Comparison of ENCODE assay signal across 29 cellular contexts in the genomic region with DNA sequence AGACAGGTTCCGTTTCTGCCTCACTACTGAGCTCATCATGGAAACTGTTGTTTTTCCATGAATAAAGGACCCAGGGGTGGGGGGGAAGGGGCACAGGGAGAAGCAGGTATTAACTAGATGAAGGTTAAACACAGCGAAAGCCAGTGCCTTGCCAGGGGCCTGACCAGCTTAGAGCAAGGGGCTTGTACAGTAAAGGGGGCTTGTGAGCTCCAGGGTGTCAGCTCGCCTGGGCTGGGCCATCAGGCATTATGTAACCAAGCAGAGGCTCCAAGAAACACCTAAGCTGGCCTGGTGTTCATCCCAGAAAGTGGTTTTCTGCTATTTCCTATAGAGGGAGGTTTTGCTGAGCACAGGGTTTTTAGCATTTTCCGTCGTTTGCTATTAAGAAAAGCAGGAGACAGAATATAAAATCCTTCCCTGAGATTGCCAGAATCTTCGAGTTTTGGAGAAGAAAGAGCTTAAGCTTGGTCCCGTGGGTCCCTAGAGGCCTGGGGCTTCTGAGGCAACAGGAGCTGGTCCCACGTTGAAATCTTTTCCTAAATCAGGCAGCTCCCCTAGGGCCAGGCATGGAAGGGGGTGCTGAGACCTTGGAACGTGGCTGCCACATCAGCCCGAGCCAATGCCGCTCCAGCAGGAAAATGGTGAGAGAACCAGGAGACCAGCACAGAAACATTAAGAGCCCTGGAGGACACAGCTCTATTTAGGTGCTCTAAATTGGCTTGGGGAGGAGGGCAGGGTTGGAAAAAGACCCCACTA.
"Had no signal": no experiment of that assay in that cellular context is flagged by ENCODE, and none has a peak within 500 bp of the region (broad histone marks: within the 10 kb centered on the region; RNA-seq: fewer than 3 reads in every experiment).

No MANE protein-coding gene starts in this region.

- DNase-seq: naive thymus-derived CD4-positive, alpha-beta T cell; natural killer cell; nucleus accumbens; pancreas; retina; spleen; stimulated activated CD4-positive, alpha-beta T cell treated with anti-CD3 and anti-CD28 coated beads, Interleukin-12 subunit alpha, Interleukin-12 subunit beta, amount 100 ng/mL, for 4 hours; stimulated activated CD4-positive, alpha-beta T cell treated with anti-CD3 and anti-CD28 coated beads, Interleukin-1b, Interleukin-23, amount 100 ng/mL, for 48 hours; stimulated activated CD4-positive, alpha-beta T cell treated with anti-CD3 and anti-CD28 coated beads, Interleukin-4, amount 100 ng/mL, for 1 hour; stimulated activated CD4-positive, alpha-beta T cell treated with anti-CD3 and anti-CD28 coated beads, Interleukin-4, amount 100 ng/mL, for 4 hours; stimulated activated CD8-positive, alpha-beta memory T cell treated with anti-CD3 and anti-CD28 coated beads, Interleukin-4, amount 100 ng/mL, for 48 hours; stimulated activated naive CD4-positive, alpha-beta T cell; stimulated activated naive CD8-positive, alpha-beta T cell treated with anti-CD3 and anti-CD28 coated beads, Interleukin-15, amount 100 ng/mL, for 72 hours; stimulated activated naive CD8-positive, alpha-beta T cell treated with anti-CD3 and anti-CD28 coated beads, Interleukin-15, Interleukin-2, amounts not matched to agents 100 U/mL and 50 U/mL, for 24 hours; substantia nigra; testis; transverse colon; upper lobe of right lung; uterus had no signal

- H2AFZ ChIP-seq: neural progenitor cell had no signal

- ATAC-seq: naive thymus-derived CD4-positive, alpha-beta T cell; natural killer cell; pancreas; sciatic nerve; stimulated activated memory B cell treated with anti-CD40 and anti-IgM and Interleukin-4, amounts not matched to agents 10 μg/mL and 1 μg/mL and 100 μg/mL, for 72 hours; stimulated activated naive CD8-positive, alpha-beta T cell treated with anti-CD3 and anti-CD28 coated beads, Interleukin-15, amount 100 ng/mL, for 72 hours; stimulated activated naive CD8-positive, alpha-beta T cell treated with anti-CD3 and anti-CD28 coated beads, Interleukin-15, Interleukin-2, amounts not matched to agents 100 U/mL and 50 U/mL, for 24 hours; upper lobe of right lung had no signal

- H3K4me3 ChIP-seq: neural progenitor cell, pancreas, prostate gland, right atrium auricular region, skin epidermis, smooth muscle cell, spleen, suprapubic skin, testis, tibial artery, transverse colon, upper lobe of right lung, uterus had no signal

- H3K9me3 ChIP-seq: neutrophil, pancreas, prostate gland, right atrium auricular region, spleen, suprapubic skin, testis, tibial artery, transverse colon, upper lobe of right lung, uterus had no signal

- H3K4me1 ChIP-seq: neural progenitor cell, prostate gland, testis, uterus had no signal

- H3K4me2 ChIP-seq: neural progenitor cell, smooth muscle cell had no signal

- H3K27me3 ChIP-seq: pancreas, right atrium auricular region, testis, tibial artery, uterus had no signal

- FAIRE-seq: pancreas had no signal

- H3K27ac ChIP-seq: neural progenitor cell, neutrophil, pancreas, prostate gland, right atrium auricular region, skin epidermis, spleen, suprapubic skin, testis, tibial artery, transverse colon, upper lobe of right lung, uterus had no signal

- H3K36me3 ChIP-seq: neural progenitor cell, neutrophil, pancreas, prostate gland, right atrium auricular region, spleen, suprapubic skin, tibial artery, transverse colon, upper lobe of right lung, uterus had no signal

- H3K9ac ChIP-seq: neural progenitor cell had no signal
